Comparison of ENCODE assay signal across 30 cellular contexts in the genomic region with DNA sequence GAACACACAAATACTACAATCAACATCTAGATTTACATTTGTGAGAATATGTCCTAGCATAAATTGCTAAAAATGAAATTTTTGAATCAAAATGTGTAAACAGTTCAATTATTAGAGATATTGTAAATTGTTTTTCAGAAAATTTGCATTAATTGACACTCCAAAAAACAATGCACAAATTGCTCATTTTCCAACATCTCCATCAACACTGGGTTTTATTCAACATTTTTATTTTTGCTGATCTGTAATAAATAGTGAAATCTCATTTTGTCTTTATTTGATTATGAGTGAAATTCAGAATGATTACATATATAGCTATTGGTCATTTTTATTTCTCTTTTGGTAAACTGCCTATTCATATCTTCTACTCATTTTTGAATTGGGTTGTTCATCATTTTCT.
"Had no signal": no experiment of that assay in that cellular context is flagged by ENCODE, and none has a peak within 500 bp of the region (broad histone marks: within the 10 kb centered on the region; RNA-seq: fewer than 3 reads in every experiment).

No MANE protein-coding gene starts in this region.

- H3K36me3 ChIP-seq: neutrophil, right lobe of liver, sigmoid colon, spleen, suprapubic skin, tibial artery, transverse colon, upper lobe of right lung, vagina had no signal

- H2AFZ ChIP-seq: parathyroid adenoma had no signal

- ATAC-seq: naive thymus-derived CD8-positive, alpha-beta T cell; natural killer cell treated with Interleukin-12 subunit alpha and Interleukin-12 subunit beta and Interleukin-15 and Interleukin-18, amount 100 ng/mL, for 72 hours; psoas muscle; right cardiac atrium; right lobe of liver; stimulated activated memory B cell treated with anti-CD40 and anti-IgM and Interleukin-4, amounts not matched to agents 10 μg/mL and 1 μg/mL and 100 μg/mL, for 72 hours; stimulated activated naive CD8-positive, alpha-beta T cell treated with anti-CD3 and anti-CD28 coated beads, Interleukin-15, amount 100 ng/mL, for 72 hours; stimulated activated naive CD8-positive, alpha-beta T cell treated with anti-CD3 and anti-CD28 coated beads, Interleukin-15, Interleukin-2, amounts not matched to agents 100 U/mL and 50 U/mL, for 24 hours; upper lobe of right lung had no signal

- FAIRE-seq: urothelium cell line had no signal

- DNase-seq: naive thymus-derived CD8-positive, alpha-beta T cell; nephron progenitor cell; nucleus accumbens; posterior cingulate gyrus; psoas muscle; right cardiac atrium; right lobe of liver; sigmoid colon; spleen; stimulated activated CD4-positive, alpha-beta T cell treated with anti-CD3 and anti-CD28 coated beads, Interleukin-12 subunit alpha, Interleukin-12 subunit beta, amount 100 ng/mL, for 4 hours; stimulated activated CD4-positive, alpha-beta T cell treated with anti-CD3 and anti-CD28 coated beads, Interleukin-1b, Interleukin-23, amount 100 ng/mL, for 48 hours; stimulated activated CD4-positive, alpha-beta T cell treated with anti-CD3 and anti-CD28 coated beads, Interleukin-4, amount 100 ng/mL, for 1 hour; stimulated activated CD4-positive, alpha-beta T cell treated with anti-CD3 and anti-CD28 coated beads, Interleukin-4, amount 100 ng/mL, for 4 hours; stimulated activated CD8-positive, alpha-beta memory T cell treated with anti-CD3 and anti-CD28 coated beads, Interleukin-4, amount 100 ng/mL, for 48 hours; stimulated activated naive CD4-positive, alpha-beta T cell; stimulated activated naive CD8-positive, alpha-beta T cell treated with anti-CD3 and anti-CD28 coated beads, Interleukin-15, amount 100 ng/mL, for 72 hours; stimulated activated naive CD8-positive, alpha-beta T cell treated with anti-CD3 and anti-CD28 coated beads, Interleukin-15, Interleukin-2, amounts not matched to agents 100 U/mL and 50 U/mL, for 24 hours; substantia nigra; testis; tibial artery; transverse colon; upper lobe of right lung had no signal

- H3K79me2 ChIP-seq: parathyroid adenoma had no signal

- H3K4me1 ChIP-seq: parathyroid adenoma, psoas muscle, right lobe of liver, sigmoid colon, spleen, suprapubic skin, testis, tibial artery, transverse colon, upper lobe of right lung, vagina had no signal

- H3K9ac ChIP-seq: parathyroid adenoma had no signal

- H3K27me3 ChIP-seq: neutrophil, right lobe of liver, sigmoid colon, spleen, suprapubic skin, testis, tibial artery, transverse colon, upper lobe of right lung, vagina had no signal

- H3K9me3 ChIP-seq: neutrophil, psoas muscle, right lobe of liver, sigmoid colon, suprapubic skin, testis, tibial artery, transverse colon, upper lobe of right lung, vagina had no signal

- H3K4me2 ChIP-seq: smooth muscle cell had no signal

- H3K4me3 ChIP-seq: psoas muscle, right lobe of liver, sigmoid colon, smooth muscle cell, spleen, suprapubic skin, testis, tibial artery, transverse colon, upper lobe of right lung, vagina had no signal

- H3K27ac ChIP-seq: neutrophil, parathyroid adenoma, psoas muscle, right lobe of liver, sigmoid colon, spleen, suprapubic skin, testis, tibial artery, transverse colon, upper lobe of right lung, vagina had no signal
